28 cellular contexts compared by ENCODE assay signal in genomic region chr7:124776153-124776552, GRCh38. TPM values are rescaled to one million over a fixed set of nuclear protein-coding genes. Genes with fewer than 3 reads are reported as not detected.
DNase-seq lines count a peak whose midpoint lies in the region; ATAC-seq, FAIRE-seq and TF ChIP-seq lines count a peak whose summit lies in the region.
"Had no signal": no experiment of that assay in that cellular context is flagged by ENCODE, and none has a peak within 500 bp of the region (broad histone marks: within the 10 kb centered on the region; RNA-seq: fewer than 3 reads in every experiment).

No MANE protein-coding gene starts in this region.

- CTCF ChIA-PET in HepG2 (lab: Yijun Ruan, JAX; ENCODE audit: low intra/inter-chr PET ratio, low total read pairs): no interaction called here
- CTCF ChIA-PET in endothelial cell of umbilical vein (lab: Charles Lee): interaction anchor here (0.6 to 1.9 kb wide), 2 partner anchors 8 to 9 kb away, joined by 3 to 14 read pairs; no protein-coding TSS in a partner anchor

- H3K27ac ChIP-seq in HepG2 (ENCODE audit: extremely low read length, insufficient read depth, low read length) (no peak overlapping the region), right lobe of liver (no peak overlapping the region), endothelial cell of umbilical vein (ENCODE audit: insufficient read depth, low read depth, low read length) (no peak overlapping the region), small intestine (ENCODE audit: low read depth in 1 of 2, low read length in 1 of 2) (no peak overlapping the region)
- H3K27ac ChIP-seq: BLaER1 had no signal

- ATAC-seq in HepG2: peak; percentile 60
- ATAC-seq in right lobe of liver: no peak
- no peak for ATAC-seq in GM21423 (IDR thresholded peaks at IDR 0.05; ENCODE audit: unreplicated experiment)
- ATAC-seq: GM12878 had no signal

- no peak for TF ChIP-seq RAD21 in HepG2 (CRISPR knock-in tag; IDR thresholded peaks at IDR 0.05)

- peak overlapping the region; percentile 23; the same call in 1 of the 2 replicates for H3K4me2 ChIP-seq in HepG2 (ENCODE audit: low read depth, low read length)
- no peak overlapping the region for H3K4me2 ChIP-seq in endothelial cell of umbilical vein (ENCODE audit: insufficient read depth, low read length)
- H3K4me2 ChIP-seq: BLaER1 had no signal

- H3K4me3 ChIP-seq in HepG2 (replicated peaks in 1 of 3; ENCODE audit: insufficient read depth in 1 of 3, low read depth in 2 of 3, low read length in 3 of 3) (no peak overlapping the region), right lobe of liver (no peak overlapping the region), endothelial cell of umbilical vein (replicated peaks in 1 of 3; ENCODE audit: insufficient read depth in 1 of 3, low read depth in 1 of 3, low read length in 3 of 3) (no peak overlapping the region), small intestine (ENCODE audit: low read depth in 1 of 2, low read length in 2 of 2) (no peak overlapping the region)
- H3K4me3 ChIP-seq: BLaER1, GM12878 had no signal

- H3K9ac ChIP-seq in HepG2 (ENCODE audit: insufficient read depth, low read depth, low read length) (no peak overlapping the region), endothelial cell of umbilical vein (replicated peaks; ENCODE audit: extremely low read depth, insufficient read depth, low read length) (no peak overlapping the region)
- H3K9ac ChIP-seq: BLaER1 had no signal

- H3K4me1 ChIP-seq in HepG2 (ENCODE audit: insufficient read depth, low read length) (peaks cover 35% of the 10 kb centered on the region), right lobe of liver (peaks cover 0 to 8% (median 0%) of the 10 kb centered on the region in 4 donors), endothelial cell of umbilical vein (ENCODE audit: control insufficient read depth, extremely low read depth, insufficient read depth, low read length) (peaks cover under 1% of the 10 kb centered on the region), small intestine (ENCODE audit: control insufficient read depth in 2 of 2, insufficient read depth in 1 of 2, low read depth in 1 of 2, low read length in 1 of 2) (no peaks in the 10 kb centered on the region)
- H3K4me1 ChIP-seq: BE2C, BLaER1 had no signal

- WGBS in HepG2 (ENCODE audit: low lambda C conversion rate): 0% methylated on average over 2 of the region's 2 CpGs
- 36% methylated on average over 2 of the region's 2 CpGs for WGBS in right lobe of liver (ENCODE audit: insufficient coverage, low coverage, low lambda C conversion rate, missing lambda C conversion rate)
- 8 to 46% (median 14%) methylated on average over 2 of the region's 2 CpGs for WGBS in small intestine, 3 donors

- BruUV-seq in HepG2 (replicated peaks; lab: Mats Ljungman, UMichigan) (no TSS peak), endothelial cell of umbilical vein (replicated peaks; lab: Mats Ljungman, UMichigan) (no TSS peak)

- DNase-seq in HepG2 (ENCODE audit: low spot score) (peak; percentile 61), right lobe of liver (no peak), DMS53 treated with DMSO at 0.1 percent for 48 hours (lab: John Stamatoyannopoulos, UW; ENCODE audit: unreplicated experiment) (peak; percentile 80), NCI-H748 (lab: John Stamatoyannopoulos, UW; ENCODE audit: unreplicated experiment) (peak; percentile 61), endothelial cell of umbilical vein (ENCODE audit: low read depth, low spot score) (no peak), NCI-H510A (lab: John Stamatoyannopoulos, UW) (no peak), small intestine (no peak)
- DNase-seq: 8988T; ACHN; BE2C; C1 segment of cervical spinal cord; CD4-positive, alpha-beta memory T cell; CD4-positive, CD25-positive, alpha-beta regulatory T cell; CD8-positive, alpha-beta memory T cell; COR-L47; DMS 273 treated with DMSO at 0.1 percent for 48 hours; DMS153; DMS79; DND-41; EL; GDM1 had no signal

- in situ Hi-C loops in HepG2 (cut with HindIII; ENCODE audit: extremely low pct_ligation_motif_present, low pct_unique_long_range_greater_than_20kb): no loop called here

- H3K27me3 ChIP-seq in HepG2 (ENCODE audit: control insufficient read depth in 1 of 2, insufficient read depth in 2 of 2, low read length in 2 of 2): no peaks in the 10 kb centered on the region
- no peaks in the 10 kb centered on the region for H3K27me3 ChIP-seq in right lobe of liver
- peaks cover 0 to 1% of the 10 kb centered on the region in 2 experiments for H3K27me3 ChIP-seq in endothelial cell of umbilical vein (ENCODE audit: control insufficient read depth in 2 of 2, insufficient read depth in 2 of 2, low read length in 2 of 2)
- no peaks in the 10 kb centered on the region for H3K27me3 ChIP-seq in small intestine (ENCODE audit: control insufficient read depth in 2 of 2, insufficient read depth in 2 of 2, low read length in 2 of 2)
- H3K27me3 ChIP-seq: BE2C, BLaER1 had no signal

- TF ChIP-seq POLR2A in HepG2 (IDR thresholded peaks at IDR 0.05; ENCODE audit: insufficient read depth in 1 of 2, low read depth in 2 of 2, low read length in 2 of 2): no peak
- no peak for TF ChIP-seq POLR2A in right lobe of liver (IDR thresholded peaks at IDR 0.05)
- no peak for TF ChIP-seq POLR2A in endothelial cell of umbilical vein (IDR thresholded peaks at IDR 0.05; ENCODE audit: low read depth, low read length)

- H4K20me1 ChIP-seq in HepG2 (ENCODE audit: insufficient read depth, low read length) (no peaks in the 10 kb centered on the region), endothelial cell of umbilical vein (replicated peaks; ENCODE audit: control insufficient read depth, extremely low read depth, insufficient read depth, low read length) (no peaks in the 10 kb centered on the region)
- H4K20me1 ChIP-seq: BLaER1 had no signal

- no peak overlapping the region for H2AFZ ChIP-seq in HepG2 (ENCODE audit: low read length)
- H2AFZ ChIP-seq in endothelial cell of umbilical vein (ENCODE audit: low read depth, low read length): no peak overlapping the region

- dilution Hi-C loops in endothelial cell of umbilical vein (cut with MboI; ENCODE audit: extremely low pct_ligation_motif_present, low sequenced_read_pairs): no loop called here

- POLR2A ChIA-PET in HepG2 (lab: Yijun Ruan, JAX) (no interaction called here), endothelial cell of umbilical vein (lab: Charles Lee) (interaction anchor here (0.5 kb wide), 1 partner anchor 10 kb away, joined by 5 read pairs; the partner anchor contains the start of gene GPR37)

- peak in 1 of 2 experiments; percentile 84; a peak in 1 of 4 replicates for TF ChIP-seq EP300 in HepG2 (IDR thresholded peaks at IDR 0.05; ENCODE audit: low read depth in 2 of 2, low read length in 2 of 2)
- TF ChIP-seq EP300 in HepG2 (CRISPR knock-in tag; IDR thresholded peaks at IDR 0.05; ENCODE audit: borderline replicate concordance): no peak

- no peaks in the 10 kb centered on the region for H3K9me1 ChIP-seq in endothelial cell of umbilical vein (replicated peaks; ENCODE audit: control insufficient read depth, extremely low read depth, insufficient read depth, low read length)

- H3K9me3 ChIP-seq in HepG2 (ENCODE audit: low read length) (no peaks in the 10 kb centered on the region), right lobe of liver (no peaks in the 10 kb centered on the region), endothelial cell of umbilical vein (replicated peaks; ENCODE audit: control insufficient read depth, insufficient read depth, low read length) (no peaks in the 10 kb centered on the region), small intestine (ENCODE audit: control insufficient read depth, low read depth) (no peaks in the 10 kb centered on the region)
- H3K9me3 ChIP-seq: BE2C, BLaER1 had no signal

- TF ChIP-seq CTCF in HepG2 (CRISPR knock-in tag; IDR thresholded peaks at IDR 0.05) (no peak), right lobe of liver (IDR thresholded peaks at IDR 0.05) (no peak), endothelial cell of umbilical vein (IDR thresholded peaks at IDR 0.05; ENCODE audit: extremely low read depth in 1 of 2, insufficient read depth in 1 of 2, low read depth in 1 of 2, low read length in 2 of 2) (no peak)

- intact Hi-C loops in HepG2 (cut with micrococcal nuclease; ENCODE audit: unreplicated experiment) (no loop called here), right lobe of liver (cut with DNase I) (no loop called here), endothelial cell of umbilical vein (cut with micrococcal nuclease) (no loop called here)

- no peaks in the 10 kb centered on the region for H3K36me3 ChIP-seq in HepG2 (replicated peaks in 1 of 2; ENCODE audit: control insufficient read depth in 1 of 2, insufficient read depth in 2 of 2, low read length in 2 of 2)
- H3K36me3 ChIP-seq in right lobe of liver: no peaks in the 10 kb centered on the region
- no peaks in the 10 kb centered on the region for H3K36me3 ChIP-seq in endothelial cell of umbilical vein (ENCODE audit: control insufficient read depth in 2 of 2, extremely low read depth in 1 of 2, insufficient read depth in 2 of 2, low read length in 2 of 2)
- no peaks in the 10 kb centered on the region for H3K36me3 ChIP-seq in small intestine (ENCODE audit: control insufficient read depth in 2 of 2, insufficient read depth in 2 of 2, low read length in 2 of 2)
- H3K36me3 ChIP-seq: BE2C, BLaER1 had no signal

- FAIRE-seq in HepG2 (lab: Jason Lieb, UNC): no peak
- FAIRE-seq in endothelial cell of umbilical vein (lab: Jason Lieb, UNC): peak; percentile 55
- no peak for FAIRE-seq in small intestine (lab: Jason Lieb, UNC)
- FAIRE-seq: GM12878, GM12892, GM18507 had no signal

- no peaks in the 10 kb centered on the region for H3K79me2 ChIP-seq in HepG2 (ENCODE audit: insufficient read depth, low read length)
- no peaks in the 10 kb centered on the region for H3K79me2 ChIP-seq in endothelial cell of umbilical vein (ENCODE audit: control insufficient read depth, insufficient read depth, low read length)

RNA-seq across cellular contexts. Expression of gene GPR37, which starts 10.6 kb away (rescaled TPM):
- total RNA-seq in HepG2 (2016; rRNA removed; fragmentation: Illumina TruSeq; extraction: Trizol): not detected in 2 replicates
- not detected in 2 replicates for total RNA-seq in HepG2 (2016; cell fraction: cytosol; rRNA removed; fragmentation: Illumina TruSeq; extraction: Trizol; ENCODE audit: low read depth)
- total RNA-seq in HepG2 (2016; cell fraction: insoluble cytoplasmic fraction; rRNA removed; fragmentation: Illumina TruSeq; extraction: Trizol): not detected in 2 replicates
- total RNA-seq in HepG2 (2016; cell fraction: membrane; rRNA removed; fragmentation: Illumina TruSeq; extraction: Trizol): not detected in 2 replicates
- not detected in 2 replicates for total RNA-seq in HepG2 (2016; cell fraction: nucleus; rRNA removed; fragmentation: Illumina TruSeq; extraction: Trizol)
- not detected in 2 replicates for polyA plus RNA-seq in HepG2 (2011; rRNA removed)
- polyA plus RNA-seq in HepG2 (2011; cell fraction: cytosol; rRNA removed): not detected in 2 replicates
- polyA plus RNA-seq in HepG2 (2011; cell fraction: nucleus; rRNA removed): 0.03 TPM in 1 of 2 replicates, not detected in the other
- not detected in 2 replicates for polyA plus RNA-seq in HepG2 (2012)
- not detected in 2 replicates for polyA plus RNA-seq in HepG2 (2016; cell fraction: cytosol; fragmentation: Illumina TruSeq; extraction: Trizol; ENCODE audit: low read depth)
- polyA plus RNA-seq in HepG2 (2016; cell fraction: insoluble cytoplasmic fraction; fragmentation: Illumina TruSeq; extraction: Trizol; ENCODE audit: low read depth): not detected in 2 replicates
- not detected in 2 replicates for polyA plus RNA-seq in HepG2 (2016; cell fraction: membrane; fragmentation: Illumina TruSeq; extraction: Trizol; ENCODE audit: low read depth)
- not detected in 2 replicates for polyA plus RNA-seq in HepG2 (2016; cell fraction: nucleus; fragmentation: Illumina TruSeq; extraction: Trizol; ENCODE audit: insufficient read depth, low read depth)
- 0.61 TPM in 1 of 2 replicates, not detected in the other for polyA minus RNA-seq in HepG2 (2011; rRNA and poly(A)+ RNA removed; ENCODE audit: low replicate concordance)
- polyA minus RNA-seq in HepG2 (2011; cell fraction: cytosol; rRNA and poly(A)+ RNA removed): not detected in 2 replicates
- not detected in 2 replicates for polyA minus RNA-seq in HepG2 (2011; cell fraction: nucleus; rRNA and poly(A)+ RNA removed)
- 10 to 100 TPM in 5 of 6 experiments, 1 to 10 TPM in 1; 8.9 to 16.0 (median 14.3) TPM for total RNA-seq in right lobe of liver
- total RNA-seq in endothelial cell of umbilical vein: 2.1 and 2.2 TPM in 2 replicates
- 0.59 and 0.92 TPM in 2 replicates for polyA plus RNA-seq in endothelial cell of umbilical vein
- 0.59 and 0.79 TPM in 2 replicates for polyA plus RNA-seq in endothelial cell of umbilical vein (2011; cell fraction: cytosol; rRNA removed)
- 0.32 and 0.34 TPM in 2 replicates for polyA plus RNA-seq in endothelial cell of umbilical vein (2011; cell fraction: nucleus; rRNA removed)
- polyA plus RNA-seq in endothelial cell of umbilical vein (2012): 6.6 and 8.0 TPM in 2 replicates
- 2.0 and 3.1 TPM in 2 replicates for polyA minus RNA-seq in endothelial cell of umbilical vein
- not detected for polyA minus RNA-seq in endothelial cell of umbilical vein (2011; cell fraction: cytosol; rRNA and poly(A)+ RNA removed)
- polyA minus RNA-seq in endothelial cell of umbilical vein (2011; cell fraction: nucleus; rRNA and poly(A)+ RNA removed): 0.96 and 1.0 TPM in 2 replicates
- polyA plus RNA-seq in small intestine: under 1 TPM in 1 of 3 donors, not detected in 2; 0.40 TPM
- total RNA-seq: CD4-positive, alpha-beta memory T cell; CD4-positive, CD25-positive, alpha-beta regulatory T cell; CD8-positive, alpha-beta memory T cell; G401; GM12878 had no signal
- polyA plus RNA-seq: CD14-positive monocyte; CD4-positive, alpha-beta memory T cell; CD4-positive, CD25-positive, alpha-beta regulatory T cell; CD8-positive, alpha-beta memory T cell had no signal

Comparison
In these comparisons a context has a peak if more than half of its experiments do, and no peak if none do; other contexts are left out.
1. DNase-seq: peak in HepG2 (single experiment), DMS53 treated with DMSO at 0.1 percent for 48 hours (single experiment) and NCI-H748 (single experiment); none in right lobe of liver (0 of 3), endothelial cell of umbilical vein (single experiment), NCI-H510A (single experiment) and small intestine (single experiment).